ENCODE assay signal across 1 cellular context in the genomic region with DNA sequence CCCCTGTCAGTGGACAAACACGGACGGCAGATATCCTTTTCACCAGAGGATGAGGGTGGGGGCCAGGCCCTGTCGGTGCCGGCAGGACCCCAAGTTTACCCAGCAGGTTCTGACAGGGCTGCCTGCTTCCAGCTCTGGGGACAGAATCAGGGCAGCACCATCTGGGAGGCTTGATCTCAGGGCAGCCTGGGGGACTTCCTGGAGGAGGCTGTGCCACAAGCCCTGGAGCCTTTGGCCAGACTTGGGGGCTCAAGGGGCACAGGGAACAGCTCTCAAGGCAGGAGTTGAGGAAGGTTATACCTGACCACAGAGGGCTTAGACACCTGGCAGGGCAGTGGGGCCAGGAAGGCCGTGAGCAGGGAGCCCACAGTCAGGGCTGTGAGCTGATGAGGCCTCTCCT.
TF ChIP-seq lines count a peak whose summit lies in the region.

No MANE protein-coding gene starts in this region.

TF ChIP-seq in GM23338, 12 proteins besides CTCF, POLR2A, EP300 and RAD21 (continued from another document):
- TF ChIP-seq ZNF462 (CRISPR knock-in tag; IDR thresholded peaks at IDR 0.05) = no peak
